Comparison of ENCODE assay signal across 1 cellular context in the genomic region with DNA sequence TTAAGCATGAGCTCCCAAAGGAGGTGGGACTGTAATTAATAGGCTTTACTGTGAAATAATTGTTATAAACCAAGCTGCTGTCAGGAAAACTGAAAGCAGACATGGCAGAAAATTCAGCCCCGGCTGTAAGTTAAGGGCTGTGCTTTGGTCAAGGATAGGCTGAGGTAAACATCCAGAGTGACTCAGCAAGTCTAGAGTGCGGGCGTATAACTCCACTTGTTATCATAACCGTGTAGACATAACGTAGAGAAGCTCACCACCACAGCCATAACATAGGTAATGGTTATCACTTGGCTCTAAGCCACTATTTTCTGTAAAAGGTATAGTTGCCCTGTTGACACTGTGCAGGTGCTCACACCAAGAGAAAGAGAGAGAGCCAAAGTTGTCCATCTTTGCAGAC.
TF ChIP-seq lines count a peak whose summit lies in the region.

No MANE protein-coding gene starts in this region.

TF ChIP-seq in HepG2, 621 proteins besides CTCF, POLR2A, EP300 and RAD21 (continued from another document):
- TF ChIP-seq, protein P1, sequence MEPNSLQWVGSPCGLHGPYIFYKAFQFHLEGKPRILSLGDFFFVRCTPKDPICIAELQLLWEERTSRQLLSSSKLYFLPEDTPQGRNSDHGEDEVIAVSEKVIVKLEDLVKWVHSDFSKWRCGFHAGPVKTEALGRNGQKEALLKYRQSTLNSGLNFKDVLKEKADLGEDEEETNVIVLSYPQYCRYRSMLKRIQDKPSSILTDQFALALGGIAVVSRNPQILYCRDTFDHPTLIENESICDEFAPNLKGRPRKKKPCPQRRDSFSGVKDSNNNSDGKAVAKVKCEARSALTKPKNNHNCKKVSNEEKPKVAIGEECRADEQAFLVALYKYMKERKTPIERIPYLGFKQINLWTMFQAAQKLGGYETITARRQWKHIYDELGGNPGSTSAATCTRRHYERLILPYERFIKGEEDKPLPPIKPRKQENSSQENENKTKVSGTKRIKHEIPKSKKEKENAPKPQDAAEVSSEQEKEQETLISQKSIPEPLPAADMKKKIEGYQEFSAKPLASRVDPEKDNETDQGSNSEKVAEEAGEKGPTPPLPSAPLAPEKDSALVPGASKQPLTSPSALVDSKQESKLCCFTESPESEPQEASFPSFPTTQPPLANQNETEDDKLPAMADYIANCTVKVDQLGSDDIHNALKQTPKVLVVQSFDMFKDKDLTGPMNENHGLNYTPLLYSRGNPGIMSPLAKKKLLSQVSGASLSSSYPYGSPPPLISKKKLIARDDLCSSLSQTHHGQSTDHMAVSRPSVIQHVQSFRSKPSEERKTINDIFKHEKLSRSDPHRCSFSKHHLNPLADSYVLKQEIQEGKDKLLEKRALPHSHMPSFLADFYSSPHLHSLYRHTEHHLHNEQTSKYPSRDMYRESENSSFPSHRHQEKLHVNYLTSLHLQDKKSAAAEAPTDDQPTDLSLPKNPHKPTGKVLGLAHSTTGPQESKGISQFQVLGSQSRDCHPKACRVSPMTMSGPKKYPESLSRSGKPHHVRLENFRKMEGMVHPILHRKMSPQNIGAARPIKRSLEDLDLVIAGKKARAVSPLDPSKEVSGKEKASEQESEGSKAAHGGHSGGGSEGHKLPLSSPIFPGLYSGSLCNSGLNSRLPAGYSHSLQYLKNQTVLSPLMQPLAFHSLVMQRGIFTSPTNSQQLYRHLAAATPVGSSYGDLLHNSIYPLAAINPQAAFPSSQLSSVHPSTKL (CRISPR knock-in tag; IDR thresholded peaks at IDR 0.05) = peak; percentile 20; the same call in 1 of the 2 replicates
- TF ChIP-seq GATAD2A (CRISPR knock-in tag; IDR thresholded peaks at IDR 0.05) (no peak), NFE2L2 (IDR thresholded peaks at IDR 0.05; ENCODE audit: low read length) (peak; percentile 96), RXRB (CRISPR knock-in tag; IDR thresholded peaks at IDR 0.05; ENCODE audit: borderline replicate concordance) (peak; percentile 23; the same call in 1 of the 2 replicates), SMYD3 (CRISPR knock-in tag; IDR thresholded peaks at IDR 0.05) (no peak), FLYWCH1 (CRISPR knock-in tag; IDR thresholded peaks at IDR 0.05) (no peak), IRF2 (CRISPR knock-in tag; IDR thresholded peaks at IDR 0.05) (no peak), U2AF2 (IDR thresholded peaks at IDR 0.05; ENCODE audit: low read depth, low read length) (no peak), ZNF343 (CRISPR knock-in tag; IDR thresholded peaks at IDR 0.05) (no peak), FOSL2 (CRISPR knock-in tag; IDR thresholded peaks at IDR 0.05) (peak; percentile 78), PAF1 (CRISPR knock-in tag; IDR thresholded peaks at IDR 0.05) (no peak), ZNF557 (CRISPR knock-in tag; IDR thresholded peaks at IDR 0.05) (no peak), ZSCAN29 (CRISPR knock-in tag; conservative IDR thresholded peaks at IDR 0.05) (peak; percentile 91), FOXA3 (CRISPR knock-in tag; IDR thresholded peaks at IDR 0.05) (peak; percentile 64), ZNF331 (CRISPR knock-in tag; IDR thresholded peaks at IDR 0.05) (peak; percentile 37; the same call in 1 of the 2 replicates), ZNF224 (CRISPR knock-in tag; IDR thresholded peaks at IDR 0.05) (no peak), FOXK1 (CRISPR knock-in tag; IDR thresholded peaks at IDR 0.05; ENCODE audit: borderline replicate concordance, low read depth) (0 out of 2 replicates have a peak, but pooled peaks have one; percentile 47)
- TF ChIP-seq, protein P2, sequence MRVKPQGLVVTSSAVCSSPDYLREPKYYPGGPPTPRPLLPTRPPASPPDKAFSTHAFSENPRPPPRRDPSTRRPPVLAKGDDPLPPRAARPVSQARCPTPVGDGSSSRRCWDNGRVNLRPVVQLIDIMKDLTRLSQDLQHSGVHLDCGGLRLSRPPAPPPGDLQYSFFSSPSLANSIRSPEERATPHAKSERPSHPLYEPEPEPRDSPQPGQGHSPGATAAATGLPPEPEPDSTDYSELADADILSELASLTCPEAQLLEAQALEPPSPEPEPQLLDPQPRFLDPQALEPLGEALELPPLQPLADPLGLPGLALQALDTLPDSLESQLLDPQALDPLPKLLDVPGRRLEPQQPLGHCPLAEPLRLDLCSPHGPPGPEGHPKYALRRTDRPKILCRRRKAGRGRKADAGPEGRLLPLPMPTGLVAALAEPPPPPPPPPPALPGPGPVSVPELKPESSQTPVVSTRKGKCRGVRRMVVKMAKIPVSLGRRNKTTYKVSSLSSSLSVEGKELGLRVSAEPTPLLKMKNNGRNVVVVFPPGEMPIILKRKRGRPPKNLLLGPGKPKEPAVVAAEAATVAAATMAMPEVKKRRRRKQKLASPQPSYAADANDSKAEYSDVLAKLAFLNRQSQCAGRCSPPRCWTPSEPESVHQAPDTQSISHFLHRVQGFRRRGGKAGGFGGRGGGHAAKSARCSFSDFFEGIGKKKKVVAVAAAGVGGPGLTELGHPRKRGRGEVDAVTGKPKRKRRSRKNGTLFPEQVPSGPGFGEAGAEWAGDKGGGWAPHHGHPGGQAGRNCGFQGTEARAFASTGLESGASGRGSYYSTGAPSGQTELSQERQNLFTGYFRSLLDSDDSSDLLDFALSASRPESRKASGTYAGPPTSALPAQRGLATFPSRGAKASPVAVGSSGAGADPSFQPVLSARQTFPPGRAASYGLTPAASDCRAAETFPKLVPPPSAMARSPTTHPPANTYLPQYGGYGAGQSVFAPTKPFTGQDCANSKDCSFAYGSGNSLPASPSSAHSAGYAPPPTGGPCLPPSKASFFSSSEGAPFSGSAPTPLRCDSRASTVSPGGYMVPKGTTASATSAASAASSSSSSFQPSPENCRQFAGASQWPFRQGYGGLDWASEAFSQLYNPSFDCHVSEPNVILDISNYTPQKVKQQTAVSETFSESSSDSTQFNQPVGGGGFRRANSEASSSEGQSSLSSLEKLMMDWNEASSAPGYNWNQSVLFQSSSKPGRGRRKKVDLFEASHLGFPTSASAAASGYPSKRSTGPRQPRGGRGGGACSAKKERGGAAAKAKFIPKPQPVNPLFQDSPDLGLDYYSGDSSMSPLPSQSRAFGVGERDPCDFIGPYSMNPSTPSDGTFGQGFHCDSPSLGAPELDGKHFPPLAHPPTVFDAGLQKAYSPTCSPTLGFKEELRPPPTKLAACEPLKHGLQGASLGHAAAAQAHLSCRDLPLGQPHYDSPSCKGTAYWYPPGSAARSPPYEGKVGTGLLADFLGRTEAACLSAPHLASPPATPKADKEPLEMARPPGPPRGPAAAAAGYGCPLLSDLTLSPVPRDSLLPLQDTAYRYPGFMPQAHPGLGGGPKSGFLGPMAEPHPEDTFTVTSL (CRISPR knock-in tag; IDR thresholded peaks at IDR 0.05; ENCODE audit: borderline replicate concordance) = 0 out of 2 replicates have a peak, but pooled peaks have one; percentile 20
- TF ChIP-seq, protein P3, sequence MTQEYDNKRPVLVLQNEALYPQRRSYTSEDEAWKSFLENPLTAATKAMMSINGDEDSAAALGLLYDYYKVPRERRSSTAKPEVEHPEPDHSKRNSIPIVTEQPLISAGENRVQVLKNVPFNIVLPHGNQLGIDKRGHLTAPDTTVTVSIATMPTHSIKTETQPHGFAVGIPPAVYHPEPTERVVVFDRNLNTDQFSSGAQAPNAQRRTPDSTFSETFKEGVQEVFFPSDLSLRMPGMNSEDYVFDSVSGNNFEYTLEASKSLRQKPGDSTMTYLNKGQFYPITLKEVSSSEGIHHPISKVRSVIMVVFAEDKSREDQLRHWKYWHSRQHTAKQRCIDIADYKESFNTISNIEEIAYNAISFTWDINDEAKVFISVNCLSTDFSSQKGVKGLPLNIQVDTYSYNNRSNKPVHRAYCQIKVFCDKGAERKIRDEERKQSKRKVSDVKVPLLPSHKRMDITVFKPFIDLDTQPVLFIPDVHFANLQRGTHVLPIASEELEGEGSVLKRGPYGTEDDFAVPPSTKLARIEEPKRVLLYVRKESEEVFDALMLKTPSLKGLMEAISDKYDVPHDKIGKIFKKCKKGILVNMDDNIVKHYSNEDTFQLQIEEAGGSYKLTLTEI (CRISPR knock-in tag; conservative IDR thresholded peaks at IDR 0.05) = no peak
- TF ChIP-seq, protein P4, sequence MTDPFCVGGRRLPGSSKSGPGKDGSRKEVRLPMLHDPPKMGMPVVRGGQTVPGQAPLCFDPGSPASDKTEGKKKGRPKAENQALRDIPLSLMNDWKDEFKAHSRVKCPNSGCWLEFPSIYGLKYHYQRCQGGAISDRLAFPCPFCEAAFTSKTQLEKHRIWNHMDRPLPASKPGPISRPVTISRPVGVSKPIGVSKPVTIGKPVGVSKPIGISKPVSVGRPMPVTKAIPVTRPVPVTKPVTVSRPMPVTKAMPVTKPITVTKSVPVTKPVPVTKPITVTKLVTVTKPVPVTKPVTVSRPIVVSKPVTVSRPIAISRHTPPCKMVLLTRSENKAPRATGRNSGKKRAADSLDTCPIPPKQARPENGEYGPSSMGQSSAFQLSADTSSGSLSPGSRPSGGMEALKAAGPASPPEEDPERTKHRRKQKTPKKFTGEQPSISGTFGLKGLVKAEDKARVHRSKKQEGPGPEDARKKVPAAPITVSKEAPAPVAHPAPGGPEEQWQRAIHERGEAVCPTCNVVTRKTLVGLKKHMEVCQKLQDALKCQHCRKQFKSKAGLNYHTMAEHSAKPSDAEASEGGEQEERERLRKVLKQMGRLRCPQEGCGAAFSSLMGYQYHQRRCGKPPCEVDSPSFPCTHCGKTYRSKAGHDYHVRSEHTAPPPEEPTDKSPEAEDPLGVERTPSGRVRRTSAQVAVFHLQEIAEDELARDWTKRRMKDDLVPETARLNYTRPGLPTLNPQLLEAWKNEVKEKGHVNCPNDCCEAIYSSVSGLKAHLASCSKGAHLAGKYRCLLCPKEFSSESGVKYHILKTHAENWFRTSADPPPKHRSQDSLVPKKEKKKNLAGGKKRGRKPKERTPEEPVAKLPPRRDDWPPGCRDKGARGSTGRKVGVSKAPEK (CRISPR knock-in tag; IDR thresholded peaks at IDR 0.05; ENCODE audit: borderline replicate concordance) = no peak
- TF ChIP-seq, protein P5, sequence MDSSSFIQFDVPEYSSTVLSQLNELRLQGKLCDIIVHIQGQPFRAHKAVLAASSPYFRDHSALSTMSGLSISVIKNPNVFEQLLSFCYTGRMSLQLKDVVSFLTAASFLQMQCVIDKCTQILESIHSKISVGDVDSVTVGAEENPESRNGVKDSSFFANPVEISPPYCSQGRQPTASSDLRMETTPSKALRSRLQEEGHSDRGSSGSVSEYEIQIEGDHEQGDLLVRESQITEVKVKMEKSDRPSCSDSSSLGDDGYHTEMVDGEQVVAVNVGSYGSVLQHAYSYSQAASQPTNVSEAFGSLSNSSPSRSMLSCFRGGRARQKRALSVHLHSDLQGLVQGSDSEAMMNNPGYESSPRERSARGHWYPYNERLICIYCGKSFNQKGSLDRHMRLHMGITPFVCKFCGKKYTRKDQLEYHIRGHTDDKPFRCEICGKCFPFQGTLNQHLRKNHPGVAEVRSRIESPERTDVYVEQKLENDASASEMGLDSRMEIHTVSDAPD (CRISPR knock-in tag; IDR thresholded peaks at IDR 0.05) = 0 out of 2 replicates have a peak, but pooled peaks have one; percentile 62
- TF ChIP-seq, protein P6, sequence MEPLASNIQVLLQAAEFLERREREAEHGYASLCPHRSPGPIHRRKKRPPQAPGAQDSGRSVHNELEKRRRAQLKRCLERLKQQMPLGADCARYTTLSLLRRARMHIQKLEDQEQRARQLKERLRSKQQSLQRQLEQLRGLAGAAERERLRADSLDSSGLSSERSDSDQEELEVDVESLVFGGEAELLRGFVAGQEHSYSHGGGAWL (CRISPR knock-in tag; IDR thresholded peaks at IDR 0.05) = no peak
- TF ChIP-seq, protein P7, sequence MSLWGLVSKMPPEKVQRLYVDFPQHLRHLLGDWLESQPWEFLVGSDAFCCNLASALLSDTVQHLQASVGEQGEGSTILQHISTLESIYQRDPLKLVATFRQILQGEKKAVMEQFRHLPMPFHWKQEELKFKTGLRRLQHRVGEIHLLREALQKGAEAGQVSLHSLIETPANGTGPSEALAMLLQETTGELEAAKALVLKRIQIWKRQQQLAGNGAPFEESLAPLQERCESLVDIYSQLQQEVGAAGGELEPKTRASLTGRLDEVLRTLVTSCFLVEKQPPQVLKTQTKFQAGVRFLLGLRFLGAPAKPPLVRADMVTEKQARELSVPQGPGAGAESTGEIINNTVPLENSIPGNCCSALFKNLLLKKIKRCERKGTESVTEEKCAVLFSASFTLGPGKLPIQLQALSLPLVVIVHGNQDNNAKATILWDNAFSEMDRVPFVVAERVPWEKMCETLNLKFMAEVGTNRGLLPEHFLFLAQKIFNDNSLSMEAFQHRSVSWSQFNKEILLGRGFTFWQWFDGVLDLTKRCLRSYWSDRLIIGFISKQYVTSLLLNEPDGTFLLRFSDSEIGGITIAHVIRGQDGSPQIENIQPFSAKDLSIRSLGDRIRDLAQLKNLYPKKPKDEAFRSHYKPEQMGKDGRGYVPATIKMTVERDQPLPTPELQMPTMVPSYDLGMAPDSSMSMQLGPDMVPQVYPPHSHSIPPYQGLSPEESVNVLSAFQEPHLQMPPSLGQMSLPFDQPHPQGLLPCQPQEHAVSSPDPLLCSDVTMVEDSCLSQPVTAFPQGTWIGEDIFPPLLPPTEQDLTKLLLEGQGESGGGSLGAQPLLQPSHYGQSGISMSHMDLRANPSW (CRISPR knock-in tag; IDR thresholded peaks at IDR 0.05; ENCODE audit: borderline replicate concordance) = no peak
